Comparison of ENCODE assay signal across 14 cellular contexts in the genomic region with DNA sequence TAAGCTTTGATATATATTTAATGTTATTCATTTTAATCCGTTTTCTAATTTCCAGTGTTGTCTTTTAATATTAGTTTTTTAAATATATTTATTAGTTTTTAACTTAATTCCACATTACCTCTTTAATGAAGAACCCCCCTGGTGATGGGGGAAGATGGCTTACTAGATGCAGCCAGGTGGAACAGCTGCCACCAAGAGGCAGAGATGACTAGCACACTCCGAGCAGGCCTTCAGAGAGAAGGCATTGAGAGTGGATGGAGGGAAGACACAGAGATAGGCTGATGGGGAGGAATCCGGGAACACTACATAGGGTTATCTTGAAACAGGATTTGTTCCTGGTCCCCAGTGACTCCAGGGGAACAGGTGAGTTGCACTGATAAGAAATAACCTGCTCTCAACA.
"Had no signal": no experiment of that assay in that cellular context is flagged by ENCODE, and none has a peak within 500 bp of the region (broad histone marks: within the 10 kb centered on the region; RNA-seq: fewer than 3 reads in every experiment).

No MANE protein-coding gene starts in this region.

- H3K9me3 Mint-ChIP-seq: dendritic cell treated with granulocyte-macrophage colony-stimulating factor and Interleukin-4, amounts not matched to agents 40 ng/mL and 50 ng/mL, for 4 days; nephron had no signal

- ATAC-seq: activated CD8-positive, alpha-beta memory T cell treated with anti-CD3 and anti-CD28 coated beads, Interleukin-2, amount 10 ng/mL, durations not matched to agents 7 days and 5 days; left lung had no signal

- DNase-seq: activated B cell treated with CpG ODN at 0.5 μM for 24 hours; activated CD4-positive, alpha-beta memory T cell treated with anti-CD3 and anti-CD28 coated beads, Interleukin-2, amount 10 ng/mL, durations not matched to agents 7 days and 5 days; activated CD4-positive, alpha-beta T cell treated with anti-CD3 and anti-CD28 coated beads for 4 hours; activated CD8-positive, alpha-beta memory T cell treated with anti-CD3 and anti-CD28 coated beads, Interleukin-2, amount 10 ng/mL, durations not matched to agents 7 days and 5 days; activated naive CD8-positive, alpha-beta T cell treated with anti-CD3 and anti-CD28 coated beads for 36 hours; amniotic stem cell; effector CD8-positive, alpha-beta T cell; midbrain; stimulated activated naive CD4-positive, alpha-beta T cell treated with Interleukin-2 at 50 U/mL for 16 hours; thyroid gland had no signal

- H3K9me3 ChIP-seq: left lung, thyroid gland had no signal

- H3K4me3 Mint-ChIP-seq: activated B cell treated with CpG ODN at 0.5 μM for 24 hours; activated CD4-positive, alpha-beta memory T cell treated with anti-CD3 and anti-CD28 coated beads, Interleukin-2, amount 10 ng/mL, durations not matched to agents 7 days and 5 days; activated CD8-positive, alpha-beta memory T cell treated with anti-CD3 and anti-CD28 coated beads, Interleukin-2, amount 10 ng/mL, durations not matched to agents 7 days and 5 days; activated naive CD8-positive, alpha-beta T cell treated with anti-CD3 and anti-CD28 coated beads for 36 hours; dendritic cell treated with granulocyte-macrophage colony-stimulating factor and Interleukin-4, amounts not matched to agents 40 ng/mL and 50 ng/mL, for 4 days; nephron had no signal

- H3K27ac ChIP-seq: cardiac muscle cell, left lung, thyroid gland had no signal

- H3K36me3 Mint-ChIP-seq: activated CD8-positive, alpha-beta memory T cell treated with anti-CD3 and anti-CD28 coated beads, Interleukin-2, amount 10 ng/mL, durations not matched to agents 7 days and 5 days; activated naive CD8-positive, alpha-beta T cell treated with anti-CD3 and anti-CD28 coated beads for 36 hours had no signal

- H3K27me3 ChIP-seq: cardiac muscle cell, left lung, thyroid gland had no signal

- H3K4me3 ChIP-seq: cardiac muscle cell, left lung, thyroid gland had no signal

- H3K4me1 Mint-ChIP-seq: activated B cell treated with CpG ODN at 0.5 μM for 24 hours; activated CD4-positive, alpha-beta memory T cell treated with anti-CD3 and anti-CD28 coated beads, Interleukin-2, amount 10 ng/mL, durations not matched to agents 7 days and 5 days; activated CD8-positive, alpha-beta memory T cell treated with anti-CD3 and anti-CD28 coated beads, Interleukin-2, amount 10 ng/mL, durations not matched to agents 7 days and 5 days; activated naive CD8-positive, alpha-beta T cell treated with anti-CD3 and anti-CD28 coated beads for 36 hours; nephron had no signal

- H3K27ac Mint-ChIP-seq: activated B cell treated with CpG ODN at 0.5 μM for 24 hours; activated CD4-positive, alpha-beta memory T cell treated with anti-CD3 and anti-CD28 coated beads, Interleukin-2, amount 10 ng/mL, durations not matched to agents 7 days and 5 days; activated CD8-positive, alpha-beta memory T cell treated with anti-CD3 and anti-CD28 coated beads, Interleukin-2, amount 10 ng/mL, durations not matched to agents 7 days and 5 days; activated naive CD8-positive, alpha-beta T cell treated with anti-CD3 and anti-CD28 coated beads for 36 hours; dendritic cell treated with granulocyte-macrophage colony-stimulating factor and Interleukin-4, amounts not matched to agents 40 ng/mL and 50 ng/mL, for 4 days; nephron had no signal

- H3K36me3 ChIP-seq: cardiac muscle cell, left lung, thyroid gland had no signal

- H3K4me1 ChIP-seq: left lung, thyroid gland had no signal
